19 cellular contexts compared by ENCODE assay signal in genomic region chr2:124753842-124754241, GRCh38.
DNase-seq lines count a peak whose midpoint lies in the region; ATAC-seq and TF ChIP-seq lines count a peak whose summit lies in the region.
"Had no signal": no experiment of that assay in that cellular context is flagged by ENCODE, and none has a peak within 500 bp of the region (broad histone marks: within the 10 kb centered on the region; RNA-seq: fewer than 3 reads in every experiment).

No MANE protein-coding gene starts in this region.

- H3K9ac ChIP-seq in endodermal cell (ENCODE audit: extremely low read depth, low read length, poor library complexity, severe bottlenecking) = no peak overlapping the region
- H3K9ac ChIP-seq in liver (ENCODE audit: low read depth in 1 of 2, low read length in 2 of 2) = no peak overlapping the region

- H3K27me3 ChIP-seq in endodermal cell (ENCODE audit: control insufficient read depth, insufficient read depth, low read length, poor library complexity, severe bottlenecking) (no peaks in the 10 kb centered on the region), liver (ENCODE audit: control insufficient read depth in 4 of 4, insufficient read depth in 4 of 4, low read length in 3 of 4) (peaks cover 0 to 6% (median 0%) of the 10 kb centered on the region in 4 donors)
- H3K27me3 ChIP-seq: SJSA1 had no signal

- H3K27ac Mint-ChIP-seq in endodermal cell = no peak overlapping the region
- H3K27ac Mint-ChIP-seq: B cell had no signal

- peak; percentile 18 for DNase-seq in D341Med (ENCODE audit: low spot score)
- peak; percentile 12 for DNase-seq in M059J (ENCODE audit: low read depth)
- DNase-seq in endodermal cell = peak; percentile 55
- DNase-seq in mesenteric fat pad (ENCODE audit: low spot score) = no peak
- DNase-seq: CD4-positive, CD25-positive, alpha-beta regulatory T cell; COR-L47; DMS153; NCI-H1105 treated with DMSO at 0.1 percent for 48 hours; NCI-H1694; NCI-H2081 treated with DMSO at 0.1 percent for 48 hours; NCI-H510A; NCI-H748 treated with DMSO at 0.1 percent for 48 hours had no signal

- TF ChIP-seq RAD21 in liver (IDR thresholded peaks at IDR 0.05) = peak; percentile 43 to 59

- peak; percentile 69 for TF ChIP-seq CTCF in endodermal cell (conservative IDR thresholded peaks at IDR 0.05)
- no peak for TF ChIP-seq CTCF in liver (IDR thresholded peaks at IDR 0.05; ENCODE audit: low read depth, low read length, missing input control)

- no peaks in the 10 kb centered on the region for H3K36me3 Mint-ChIP-seq in endodermal cell (ENCODE audit: low read depth)
- H3K36me3 Mint-ChIP-seq: CD4-positive, CD25-positive, alpha-beta regulatory T cell had no signal

- no peaks in the 10 kb centered on the region for H3K4me1 Mint-ChIP-seq in endodermal cell
- H3K4me1 Mint-ChIP-seq: B cell; CD4-positive, CD25-positive, alpha-beta regulatory T cell had no signal

- H3K36me3 ChIP-seq in endodermal cell (ENCODE audit: control insufficient read depth, insufficient read depth, low read length) = no peaks in the 10 kb centered on the region
- H3K36me3 ChIP-seq in liver (ENCODE audit: control insufficient read depth in 4 of 4, insufficient read depth in 3 of 4, low read depth in 1 of 4, low read length in 3 of 4) = no peaks in the 10 kb centered on the region
- H3K36me3 ChIP-seq: SJSA1 had no signal

- WGBS in endodermal cell (ENCODE audit: insufficient coverage in 1 of 2, insufficient read length in 1 of 2), 2 experiments = 83 to 84% methylated on average over 2 to 3 of the region's 3 CpGs
- WGBS in liver = 52% methylated on average over 3 of the region's 3 CpGs

- H3K4me3 Mint-ChIP-seq in endodermal cell = no peak overlapping the region
- H3K4me3 Mint-ChIP-seq: B cell; CD4-positive, CD25-positive, alpha-beta regulatory T cell had no signal

- H3K4me1 ChIP-seq in endodermal cell (ENCODE audit: control insufficient read depth, insufficient read depth, low read length) (no peaks in the 10 kb centered on the region), liver (ENCODE audit: control insufficient read depth in 4 of 4, insufficient read depth in 4 of 4, low read length in 3 of 4) (no peaks in the 10 kb centered on the region)
- H3K4me1 ChIP-seq: SJSA1 had no signal

- no peak for TF ChIP-seq POLR2A in GM18505 (IDR thresholded peaks at IDR 0.05; ENCODE audit: borderline replicate concordance, extremely low read depth, insufficient read depth, insufficient read length)

- ATAC-seq in GM18505 (IDR thresholded peaks at IDR 0.05; ENCODE audit: unreplicated experiment) (no peak), GM21723 (IDR thresholded peaks at IDR 0.05; ENCODE audit: unreplicated experiment) (no peak)
- ATAC-seq: GM12878, K562 had no signal

- no peaks in the 10 kb centered on the region for H3K9me3 Mint-ChIP-seq in endodermal cell

- H3K4me3 ChIP-seq in endodermal cell (ENCODE audit: low read length) = no peak overlapping the region
- H3K4me3 ChIP-seq in liver (ENCODE audit: low read depth in 1 of 3, low read length in 3 of 3) = no peak overlapping the region
- H3K4me3 ChIP-seq: GM12878, K562, SJSA1 had no signal

- H3K27me3 Mint-ChIP-seq in endodermal cell (ENCODE audit: insufficient read depth) = no peaks in the 10 kb centered on the region
- H3K27me3 Mint-ChIP-seq: B cell; CD4-positive, CD25-positive, alpha-beta regulatory T cell had no signal

- H3K27ac ChIP-seq in endodermal cell (ENCODE audit: low read depth, low read length) (no peak overlapping the region), liver (ENCODE audit: low read depth in 1 of 2, low read length in 2 of 2) (no peak overlapping the region)
- H3K27ac ChIP-seq: SJSA1 had no signal

- H3K9me3 ChIP-seq in endodermal cell (ENCODE audit: control insufficient read depth, low read length) (no peaks in the 10 kb centered on the region), liver (ENCODE audit: control insufficient read depth in 4 of 4, low read length in 3 of 4) (no peaks in the 10 kb centered on the region)
- H3K9me3 ChIP-seq: SJSA1 had no signal

TF ChIP-seq in liver, 16 proteins besides CTCF, POLR2A, EP300 and RAD21:
- no peak for TF ChIP-seq NR2F2 (IDR thresholded peaks at IDR 0.05)
- no peak for TF ChIP-seq EGR1 (IDR thresholded peaks at IDR 0.05; ENCODE audit: low read depth in 2 of 2)
- no peak for TF ChIP-seq FOXA2 (IDR thresholded peaks at IDR 0.05)
- no peak for TF ChIP-seq JUND (IDR thresholded peaks at IDR 0.05)
- no peak for TF ChIP-seq FOXA1 (IDR thresholded peaks at IDR 0.05)
- TF ChIP-seq MAX (IDR thresholded peaks at IDR 0.05) = no peak
- no peak for TF ChIP-seq TAF1 (conservative IDR thresholded peaks at IDR 0.05)
- TF ChIP-seq, protein P1, sequence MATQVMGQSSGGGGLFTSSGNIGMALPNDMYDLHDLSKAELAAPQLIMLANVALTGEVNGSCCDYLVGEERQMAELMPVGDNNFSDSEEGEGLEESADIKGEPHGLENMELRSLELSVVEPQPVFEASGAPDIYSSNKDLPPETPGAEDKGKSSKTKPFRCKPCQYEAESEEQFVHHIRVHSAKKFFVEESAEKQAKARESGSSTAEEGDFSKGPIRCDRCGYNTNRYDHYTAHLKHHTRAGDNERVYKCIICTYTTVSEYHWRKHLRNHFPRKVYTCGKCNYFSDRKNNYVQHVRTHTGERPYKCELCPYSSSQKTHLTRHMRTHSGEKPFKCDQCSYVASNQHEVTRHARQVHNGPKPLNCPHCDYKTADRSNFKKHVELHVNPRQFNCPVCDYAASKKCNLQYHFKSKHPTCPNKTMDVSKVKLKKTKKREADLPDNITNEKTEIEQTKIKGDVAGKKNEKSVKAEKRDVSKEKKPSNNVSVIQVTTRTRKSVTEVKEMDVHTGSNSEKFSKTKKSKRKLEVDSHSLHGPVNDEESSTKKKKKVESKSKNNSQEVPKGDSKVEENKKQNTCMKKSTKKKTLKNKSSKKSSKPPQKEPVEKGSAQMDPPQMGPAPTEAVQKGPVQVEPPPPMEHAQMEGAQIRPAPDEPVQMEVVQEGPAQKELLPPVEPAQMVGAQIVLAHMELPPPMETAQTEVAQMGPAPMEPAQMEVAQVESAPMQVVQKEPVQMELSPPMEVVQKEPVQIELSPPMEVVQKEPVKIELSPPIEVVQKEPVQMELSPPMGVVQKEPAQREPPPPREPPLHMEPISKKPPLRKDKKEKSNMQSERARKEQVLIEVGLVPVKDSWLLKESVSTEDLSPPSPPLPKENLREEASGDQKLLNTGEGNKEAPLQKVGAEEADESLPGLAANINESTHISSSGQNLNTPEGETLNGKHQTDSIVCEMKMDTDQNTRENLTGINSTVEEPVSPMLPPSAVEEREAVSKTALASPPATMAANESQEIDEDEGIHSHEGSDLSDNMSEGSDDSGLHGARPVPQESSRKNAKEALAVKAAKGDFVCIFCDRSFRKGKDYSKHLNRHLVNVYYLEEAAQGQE (IDR thresholded peaks at IDR 0.05) = no peak
- TF ChIP-seq SP1 (IDR thresholded peaks at IDR 0.05) = no peak
- TF ChIP-seq RXRA (IDR thresholded peaks at IDR 0.05) = no peak
- no peak for TF ChIP-seq GABPA (IDR thresholded peaks at IDR 0.05 in 1 of 2, conservative IDR thresholded peaks at IDR 0.05 in 1 of 2)
- no peak for TF ChIP-seq YY1 (IDR thresholded peaks at IDR 0.05)
- TF ChIP-seq HNF4G (IDR thresholded peaks at IDR 0.05) = no peak
